ENCODE assay signal across 8 cellular contexts in genomic region chr17:16568541-16569357, GRCh38. TPM values are rescaled to one million over a fixed set of nuclear protein-coding genes. Genes with fewer than 3 reads are reported as not detected.
DNase-seq lines count a peak whose midpoint lies in the region; ATAC-seq and TF ChIP-seq lines count a peak whose summit lies in the region.

TSS of gene ZNF287 (minus strand) at chr17:16569204. CDS start at chr17:16567731, 1,473 bp downstream.

- peak within 1 kb of the TSS; percentile 68 for H3K4me3 ChIP-seq in Karpas-422 (ENCODE audit: low read length)
- peak within 1 kb of the TSS; percentile 72 for H3K4me3 ChIP-seq in suprapubic skin

- peaks cover 0 to 3% of the 10 kb centered on the region in 2 donors for H3K9me3 Mint-ChIP-seq in activated naive CD4-positive, alpha-beta T cell treated with anti-CD3 and anti-CD28 coated beads, Interleukin-2, amount 50 U/mL, for 72 hours

- peak; percentile 21 for TF ChIP-seq EP300 in suprapubic skin (IDR thresholded peaks at IDR 0.05)

- H3K4me2 ChIP-seq in Karpas-422 (ENCODE audit: low read depth, low read length, poor library complexity, severe bottlenecking): peak within 1 kb of the TSS; percentile 65

- H3K36me3 Mint-ChIP-seq in activated naive CD4-positive, alpha-beta T cell treated with anti-CD3 and anti-CD28 coated beads, Interleukin-2, amount 50 U/mL, for 72 hours: peaks cover 4 to 15% of the 10 kb centered on the region in 2 donors

- H3K9me3 ChIP-seq in Karpas-422 (ENCODE audit: low read length) (no peaks in the 10 kb centered on the region), suprapubic skin (no peaks in the 10 kb centered on the region)

- no peak for TF ChIP-seq CTCF in suprapubic skin (IDR thresholded peaks at IDR 0.05)

- H2AFZ ChIP-seq in Karpas-422 (ENCODE audit: low read length): peak within 1 kb of the TSS; percentile 88

- TF ChIP-seq POLR2A in suprapubic skin (IDR thresholded peaks at IDR 0.05): no peak

- ATAC-seq in GM21717 (IDR thresholded peaks at IDR 0.05; ENCODE audit: unreplicated experiment): peak; percentile 86
- ATAC-seq in activated naive CD4-positive, alpha-beta T cell treated with anti-CD3 and anti-CD28 coated beads, Interleukin-2, amount 50 U/mL, for 72 hours: peak; percentile 97 to 99

- H3K79me2 ChIP-seq in Karpas-422 (ENCODE audit: low read length): no peaks in the 10 kb centered on the region

- 10% methylated on average over 21 of the region's 77 CpGs for WGBS in suprapubic skin

- no peaks in the 10 kb centered on the region; the same call in 1 of the 2 replicates for H3K9me2 ChIP-seq in Karpas-422 (replicated peaks; ENCODE audit: insufficient read depth, low read length)

- H3K36me3 ChIP-seq in Karpas-422 (ENCODE audit: insufficient read depth, low read length) (no peaks in the 10 kb centered on the region), suprapubic skin (peaks cover 11% of the 10 kb centered on the region)

- H3K27me3 ChIP-seq in Karpas-422 (ENCODE audit: low read length) (no peaks in the 10 kb centered on the region), suprapubic skin (no peaks in the 10 kb centered on the region)

- no peak within 1 kb of the TSS for H3K27ac ChIP-seq in Karpas-422 (ENCODE audit: low read length)
- H3K27ac ChIP-seq in suprapubic skin: peak within 1 kb of the TSS; percentile 67

- H3K27ac Mint-ChIP-seq in activated naive CD4-positive, alpha-beta T cell treated with anti-CD3 and anti-CD28 coated beads, Interleukin-2, amount 50 U/mL, for 72 hours: peak within 1 kb of the TSS; percentile 7 to 87

- H4K20me1 ChIP-seq in Karpas-422 (ENCODE audit: insufficient read depth, low read depth, low read length): no peaks in the 10 kb centered on the region

- DNase-seq in DMS53 treated with DMSO at 0.1 percent for 48 hours (lab: John Stamatoyannopoulos, UW; ENCODE audit: unreplicated experiment) (peak; percentile 50), Karpas-422 (peak; percentile 89), SHP77 (lab: John Stamatoyannopoulos, UW) (peak; percentile 99 to 100), glomerular endothelial cell (ENCODE audit: extremely low read depth, low read depth, low spot score) (peak; percentile 29), occipital lobe (lab: John Stamatoyannopoulos, UW) (peak; percentile 93), suprapubic skin (ENCODE audit: low spot score in 2 of 2) (peak; percentile 94 to 97)
- DNase-seq in activated naive CD4-positive, alpha-beta T cell treated with anti-CD3 and anti-CD28 coated beads, Interleukin-2, amount 50 U/mL, for 72 hours (ENCODE audit: low spot score in 2 of 2): peak; percentile 91 to 92

- H3K4me1 ChIP-seq in Karpas-422 (ENCODE audit: low read length) (peaks cover 16% of the 10 kb centered on the region), suprapubic skin (peaks cover 9% of the 10 kb centered on the region)

- H3K9ac ChIP-seq in Karpas-422 (ENCODE audit: low read length): peak within 1 kb of the TSS; percentile 45

RNA-seq across cellular contexts. Expression of gene ZNF287, which starts in this region (rescaled TPM):
- total RNA-seq in Karpas-422 (2014; rRNA removed; shearing (Covaris generic); ENCODE audit: low replicate concordance): 0.40 and 0.41 TPM in 2 replicates
- total RNA-seq in activated naive CD4-positive, alpha-beta T cell treated with anti-CD3 and anti-CD28 coated beads, Interleukin-2, amount 50 U/mL, for 72 hours: 1 to 10 TPM; 4.1 to 5.0 TPM
- total RNA-seq in glomerular endothelial cell (3.2 and 4.3 TPM in 2 replicates), occipital lobe (34.9 TPM), suprapubic skin (10 to 100 TPM in 1 of 4 donors, 1 to 10 TPM in 3; 4.3 to 11.7 (median 6.4) TPM)

Comparison
In these comparisons a context has a peak if more than half of its experiments do, and no peak if none do; other contexts are left out.
1. Peak in DNase-seq, H3K4me3 ChIP-seq, H3K9ac ChIP-seq and H3K4me2 ChIP-seq in Karpas-422; RNA of the gene not detected or under 1 TPM.
2. DNase-seq: peak in every context shown above with its lines; median percentile 100 in SHP77; 96 in suprapubic skin; 93 in occipital lobe; 92 in activated naive CD4-positive, alpha-beta T cell treated with anti-CD3 and anti-CD28 coated beads, Interleukin-2, amount 50 U/mL, for 72 hours; 89 in Karpas-422; 50 in DMS53 treated with DMSO at 0.1 percent for 48 hours; 29 in glomerular endothelial cell.